Comparison of ENCODE assay signal across 1 cellular context in the genomic region with DNA sequence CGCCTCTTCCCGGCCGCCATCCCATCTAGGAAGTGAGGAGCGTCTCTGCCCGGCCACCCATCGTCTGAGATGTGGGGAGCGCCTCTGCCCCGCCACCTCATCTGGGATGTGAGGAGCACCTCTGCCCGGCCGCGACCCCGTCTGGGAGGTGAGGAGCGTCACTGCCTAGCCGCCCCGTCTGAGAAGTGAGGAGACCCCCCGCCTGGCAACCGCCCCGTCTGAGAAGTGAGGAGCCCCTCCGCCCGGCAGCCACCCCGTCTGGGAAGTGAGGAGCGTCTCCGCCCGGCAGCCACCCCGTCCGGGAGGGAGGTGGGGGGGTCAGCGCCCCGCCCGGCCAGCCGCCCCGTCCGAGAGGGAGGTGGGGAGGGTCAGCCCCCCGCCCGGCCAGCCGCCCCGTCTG. TPM values are rescaled to one million over a fixed set of nuclear protein-coding genes. Genes with fewer than 3 reads are reported as not detected.
"Had no signal": no experiment of that assay in that cellular context is flagged by ENCODE, and none has a peak within 500 bp of the region (broad histone marks: within the 10 kb centered on the region; RNA-seq: fewer than 3 reads in every experiment).

No MANE protein-coding gene starts in this region.

RNA-seq across cellular contexts. Expression of a gene that starts 59.7 kb away (rescaled TPM):
- polyA plus RNA-seq: GM23338 had no signal
